ENCODE assay signal across 14 cellular contexts in genomic region chr13:44854264-44855060, GRCh38.
DNase-seq lines count a peak whose midpoint lies in the region; ATAC-seq, FAIRE-seq and TF ChIP-seq lines count a peak whose summit lies in the region.
"Had no signal": no experiment of that assay in that cellular context is flagged by ENCODE, and none has a peak within 500 bp of the region (broad histone marks: within the 10 kb centered on the region; RNA-seq: fewer than 3 reads in every experiment).

No MANE protein-coding gene starts in this region.

- H3K4me1 ChIP-seq in heart left ventricle (peaks cover 0 to 26% (median 10%) of the 10 kb centered on the region in 12 donors), prostate gland (replicated peaks) (peaks cover 9% of the 10 kb centered on the region)

- TF ChIP-seq POLR2A in heart left ventricle (IDR thresholded peaks at IDR 0.05), result no peak
- TF ChIP-seq POLR2A in prostate gland (IDR thresholded peaks at IDR 0.05), result no peak

- ATAC-seq in heart left ventricle (peak; percentile 97 to 99 (median 98)), HG03378 (IDR thresholded peaks at IDR 0.05; ENCODE audit: unreplicated experiment) (no peak)

- peak overlapping the region; percentile 43 to 87 (median 81) for H3K27ac ChIP-seq in heart left ventricle
- H3K27ac ChIP-seq in prostate gland, result peak overlapping the region; percentile 81 to 85
- H3K27ac ChIP-seq: adrenal gland had no signal

- H3K4me3 ChIP-seq in heart left ventricle (no peak overlapping the region), prostate gland (peak overlapping the region in 1 of 2 donors; percentile 16)
- H3K4me3 ChIP-seq: adrenal gland had no signal

- TF ChIP-seq CTCF in heart left ventricle (IDR thresholded peaks at IDR 0.05), result no peak
- peak in 1 of 4 experiments; percentile 10 for TF ChIP-seq CTCF in prostate gland (IDR thresholded peaks at IDR 0.05)
- TF ChIP-seq CTCF in D721Med (IDR thresholded peaks at IDR 0.05; ENCODE audit: insufficient read depth, missing control alignments), result no peak

- FAIRE-seq in D721Med (lab: Jason Lieb, UNC), result no peak
- FAIRE-seq: endothelial cell of umbilical vein, GM12892 had no signal

- peaks cover 0 to 4% (median 0%) of the 10 kb centered on the region in 12 donors for H3K9me3 ChIP-seq in heart left ventricle
- no peaks in the 10 kb centered on the region for H3K9me3 ChIP-seq in prostate gland
- H3K9me3 ChIP-seq: adrenal gland had no signal

- intact Hi-C loops in heart left ventricle (cut with DNase I) (loop anchor here in 1 of 10 donors (10.0 kb wide), 1 partner anchor 130 kb away; no protein-coding TSS in a partner anchor), prostate gland (cut with DNase I) (loop anchor here (1.0 to 10.0 kb wide), 4 partner anchors 50 to 277 kb away; partner anchors contain the start of gene TSC22D1)

- H3K27me3 ChIP-seq in heart left ventricle (no peaks in the 10 kb centered on the region), prostate gland (replicated peaks; ENCODE audit: insufficient read depth) (no peaks in the 10 kb centered on the region)
- H3K27me3 ChIP-seq: adrenal gland had no signal

- DNase-seq in DMS79 (lab: John Stamatoyannopoulos, UW) (peak; percentile 27), NCI-H510A (lab: John Stamatoyannopoulos, UW) (peak; percentile 32), heart left ventricle (peak; percentile 56 to 87 (median 72)), prostate gland (ENCODE audit: low spot score) (peak; percentile 94), NK-92 (lab: John Stamatoyannopoulos, UW; ENCODE audit: unreplicated experiment) (no peak), NCI-H446 (lab: John Stamatoyannopoulos, UW) (no peak), D721Med (ENCODE audit: insufficient read length, low spot score) (no peak)
- DNase-seq: activated CD4-positive, alpha-beta memory T cell treated with anti-CD3 and anti-CD28 coated beads, Interleukin-2, amount 10 ng/mL, durations not matched to agents 7 days and 5 days; islet precursor cell; Kasumi-1 had no signal

- H3K36me3 ChIP-seq in heart left ventricle, result no peaks in the 10 kb centered on the region
- no peaks in the 10 kb centered on the region for H3K36me3 ChIP-seq in prostate gland
- H3K36me3 ChIP-seq: adrenal gland had no signal

- WGBS in heart left ventricle, 4 donors, result 41 to 50% (median 45%) methylated on average over 8 of the region's 8 CpGs
- WGBS in prostate gland, result 12% methylated on average over 8 of the region's 8 CpGs

Comparison
In these comparisons a context has a peak if more than half of its experiments do, and no peak if none do; other contexts are left out.
1. DNase-seq: peak in DMS79 (single experiment), NCI-H510A (single experiment), heart left ventricle (5 of 5) and prostate gland (single experiment); none in NK-92 (single experiment), NCI-H446 (0 of 2) and D721Med (single experiment).